In genomic region chr22:22779213-22779612, GRCh38 we compare ENCODE assay signal across 11 cellular contexts.
"Had no signal": no experiment of that assay in that cellular context is flagged by ENCODE, and none has a peak within 500 bp of the region (broad histone marks: within the 10 kb centered on the region; RNA-seq: fewer than 3 reads in every experiment).

No MANE protein-coding gene starts in this region.

- H2AFZ ChIP-seq: GM23248, GM23338 had no signal

- H3K4me1 ChIP-seq: HAP-1 had no signal

- H3K4me1 Mint-ChIP-seq: GM23338, H9 had no signal

- H3K27ac ChIP-seq: GM23248 had no signal

- DNase-seq: GM23248, GOT3, H7, H9, HCEC 1CT, HFFc6 had no signal

- H3K9me3 Mint-ChIP-seq: GM23338, H9, HFFc6 had no signal

- H3K36me3 ChIP-seq: HAP-1 had no signal

- H3K4me3 ChIP-seq: GM23248, GM23338, HAP-1 had no signal

- ATAC-seq: GM23338, HCT116 had no signal

- H3K4me2 ChIP-seq: GM23338 had no signal

- H3K27ac Mint-ChIP-seq: GM23338, H9, HFFc6 had no signal

- H3K9me3 ChIP-seq: HAP-1 had no signal

- FAIRE-seq: H1, H54 had no signal

- H3K4me3 Mint-ChIP-seq: GM23338, H9, HFFc6 had no signal

- H3K9ac ChIP-seq: GM23248 had no signal
